Comparison of ENCODE assay signal across 31 cellular contexts in the genomic region with DNA sequence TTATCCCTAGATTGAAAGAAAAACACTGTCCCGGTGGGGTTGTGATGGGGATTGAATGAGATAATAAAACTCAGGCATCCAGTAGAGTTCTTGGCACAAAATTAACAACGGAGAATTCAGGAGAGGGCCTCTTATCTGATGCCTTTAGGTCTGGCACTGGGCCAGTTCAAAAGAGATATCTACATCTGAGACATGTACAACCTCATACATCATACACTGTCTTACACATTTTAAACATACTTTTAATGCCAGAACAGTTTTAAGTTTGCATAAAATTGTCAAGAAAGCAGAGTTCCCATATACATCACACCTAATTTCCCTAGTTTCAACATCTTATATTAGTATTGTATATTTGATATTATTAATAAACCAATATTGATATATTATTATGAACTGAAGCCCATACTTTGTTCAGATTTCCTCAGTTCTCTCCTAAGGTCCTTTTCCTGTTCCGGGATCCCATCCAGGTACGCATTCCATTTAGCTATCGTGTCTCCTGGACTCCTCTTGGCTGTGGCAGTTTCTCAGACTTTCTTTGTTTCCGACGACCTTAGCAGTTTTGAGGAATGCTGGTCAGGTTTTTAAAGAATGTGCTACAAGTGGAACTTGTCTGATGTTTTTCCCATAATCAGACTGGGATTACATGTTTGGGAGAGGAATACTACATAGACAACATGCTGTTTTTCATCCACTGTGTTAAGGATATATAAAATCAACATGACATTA. TPM values are rescaled to one million over a fixed set of nuclear protein-coding genes. Genes with fewer than 3 reads are reported as not detected.
DNase-seq lines count a peak whose midpoint lies in the region; ATAC-seq and TF ChIP-seq lines count a peak whose summit lies in the region.
"Had no signal": no experiment of that assay in that cellular context is flagged by ENCODE, and none has a peak within 500 bp of the region (broad histone marks: within the 10 kb centered on the region; RNA-seq: fewer than 3 reads in every experiment).

No MANE protein-coding gene starts in this region.

- intact Hi-C loops in PC-3 (cut with micrococcal nuclease), result no loop called here
- intact Hi-C loops in mammary epithelial cell (cut with micrococcal nuclease), result no loop called here
- intact Hi-C loops in gastrocnemius medialis (cut with DNase I; ENCODE audit: low total_unique reads), result no loop called here
- intact Hi-C loops in ovary (cut with DNase I), result no loop called here

- H3K79me2 ChIP-seq in PC-3 (ENCODE audit: low read length), result no peaks in the 10 kb centered on the region
- no peaks in the 10 kb centered on the region for H3K79me2 ChIP-seq in mammary epithelial cell (ENCODE audit: insufficient read depth, low read length)

- no peaks in the 10 kb centered on the region for H3K9me2 ChIP-seq in PC-3 (replicated peaks; ENCODE audit: low read length)

- TF ChIP-seq POLR2A in gastrocnemius medialis (IDR thresholded peaks at IDR 0.05) (no peak), ovary (IDR thresholded peaks at IDR 0.05) (no peak)

- ATAC-seq in PC-3, result peak; percentile 84
- no peak for ATAC-seq in gastrocnemius medialis
- ATAC-seq: GM12878; left ventricle myocardium superior; stimulated activated naive CD8-positive, alpha-beta T cell treated with anti-CD3 and anti-CD28 coated beads, Interleukin-15, amount 100 ng/mL, for 72 hours; T-helper 17 cell had no signal

- H4K20me1 ChIP-seq in PC-3 (ENCODE audit: low read length) (no peaks in the 10 kb centered on the region), mammary epithelial cell (ENCODE audit: insufficient read depth, low read length) (no peaks in the 10 kb centered on the region)

- POLR2A ChIA-PET in PC-3 (lab: Charles Lee; ENCODE audit: unreplicated experiment), result no interaction called here

- no TSS peak for BruUV-seq in PC-3 (replicated peaks; lab: Mats Ljungman, UMichigan)
- BruUV-seq in mammary epithelial cell (replicated peaks; lab: Mats Ljungman, UMichigan), result no TSS peak

- dilution Hi-C loops in mammary epithelial cell (cut with HindIII; ENCODE audit: low sequenced_read_pairs), result no loop called here

- CTCF ChIA-PET in PC-3 (lab: Charles Lee), result no interaction called here
- CTCF ChIA-PET in mammary epithelial cell (lab: Charles Lee; ENCODE audit: low non-redundant PET), result interaction anchor here (0.5 kb wide), 1 partner anchor 1556 kb away, joined by 4 read pairs; no protein-coding TSS in a partner anchor

- in situ Hi-C loops in mammary epithelial cell (cut with MboI; ENCODE audit: low sequenced_read_pairs in 2 of 2) (no loop called here), gastrocnemius medialis (cut with MboI; ENCODE audit: low sequenced_read_pairs in 4 of 4) (no loop called here)

- no peaks in the 10 kb centered on the region for H3K27me3 ChIP-seq in PC-3 (ENCODE audit: low read length)
- H3K27me3 ChIP-seq in mammary epithelial cell (ENCODE audit: insufficient read depth, low read length), result no peaks in the 10 kb centered on the region
- H3K27me3 ChIP-seq in gastrocnemius medialis, result no peaks in the 10 kb centered on the region
- H3K27me3 ChIP-seq in ovary, result no peaks in the 10 kb centered on the region
- H3K27me3 ChIP-seq: neural progenitor cell had no signal

- peaks cover 14% of the 10 kb centered on the region for H3K4me1 ChIP-seq in PC-3 (ENCODE audit: insufficient read depth, low read length)
- peaks cover 24% of the 10 kb centered on the region for H3K4me1 ChIP-seq in mammary epithelial cell (ENCODE audit: insufficient read depth, low read length)
- no peaks in the 10 kb centered on the region for H3K4me1 ChIP-seq in gastrocnemius medialis
- H3K4me1 ChIP-seq in ovary (ENCODE audit: insufficient read depth), result no peaks in the 10 kb centered on the region
- H3K4me1 ChIP-seq: neural progenitor cell had no signal

- H3K27ac ChIP-seq in PC-3 (ENCODE audit: low read length) (no peak overlapping the region), mammary epithelial cell (ENCODE audit: insufficient read depth, low read depth, low read length) (peak overlapping the region; percentile 47), gastrocnemius medialis (no peak overlapping the region), ovary (no peak overlapping the region)
- H3K27ac ChIP-seq: GM23248, neural progenitor cell, VCaP had no signal

- no peaks in the 10 kb centered on the region for H3F3A ChIP-seq in PC-3 (ENCODE audit: low read length, unreplicated experiment)

- peak; percentile 5 for DNase-seq in 8988T
- peak; percentile 86 for DNase-seq in PC-3
- DNase-seq in mammary epithelial cell, result peak; percentile 66
- peak; percentile 71 for DNase-seq in islet precursor cell
- no peak for DNase-seq in iPS-NIHi7 (ENCODE audit: extremely low spot score)
- DNase-seq in gastrocnemius medialis, result no peak
- DNase-seq in iPS-NIHi11 (ENCODE audit: low spot score), result no peak
- DNase-seq in ovary, result no peak
- DNase-seq: ACHN; activated CD4-positive, alpha-beta T cell treated with anti-CD3 and anti-CD28 coated beads, Interleukin-2, amount 10 ng/mL, durations not matched to agents 7 days and 5 days; activated CD8-positive, alpha-beta memory T cell treated with anti-CD3 and anti-CD28 coated beads, Interleukin-2, amount 50 U/mL, for 4 hours; C1 segment of cervical spinal cord; GM23248; left ventricle myocardium superior; NCI-H1436 treated with DMSO at 0.1 percent for 48 hours; NCI-H2171; NCI-H526 treated with DMSO at 0.1 percent for 48 hours; SIG-M5; stimulated activated CD4-positive, alpha-beta T cell treated with anti-CD3 and anti-CD28 coated beads, Interleukin-4, amount 100 ng/mL, for 1 hour; stimulated activated naive CD8-positive, alpha-beta T cell treated with anti-CD3 and anti-CD28 coated beads, Interleukin-15, amount 100 ng/mL, for 72 hours; T-helper 17 cell had no signal

- 21% methylated on average over 7 of the region's 7 CpGs for WGBS in mammary epithelial cell (ENCODE audit: low coverage, missing lambda C conversion rate)
- WGBS in ovary, 3 donors, result 41 to 54% (median 51%) methylated on average over 7 of the region's 7 CpGs

- H3K9me3 ChIP-seq in PC-3 (ENCODE audit: low read length) (no peaks in the 10 kb centered on the region), mammary epithelial cell (replicated peaks; ENCODE audit: insufficient read depth, low read length) (no peaks in the 10 kb centered on the region), gastrocnemius medialis (no peaks in the 10 kb centered on the region), ovary (peaks cover 0 to 2% of the 10 kb centered on the region in 2 donors)

- H3K36me3 ChIP-seq in PC-3 (ENCODE audit: low read depth, low read length) (no peaks in the 10 kb centered on the region), mammary epithelial cell (ENCODE audit: insufficient read depth, low read length) (no peaks in the 10 kb centered on the region), gastrocnemius medialis (no peaks in the 10 kb centered on the region), ovary (no peaks in the 10 kb centered on the region)
- H3K36me3 ChIP-seq: neural progenitor cell had no signal

- H2AFZ ChIP-seq in PC-3 (ENCODE audit: low read length) (no peak overlapping the region), mammary epithelial cell (ENCODE audit: low read depth, low read length) (peak overlapping the region; percentile 65)
- H2AFZ ChIP-seq: GM23248, neural progenitor cell had no signal

- H3K4me3 ChIP-seq in PC-3 (ENCODE audit: low read length) (no peak overlapping the region), mammary epithelial cell (replicated peaks in 1 of 3; ENCODE audit: insufficient read depth in 1 of 3, low read depth in 2 of 3, low read length in 3 of 3) (no peak overlapping the region), gastrocnemius medialis (no peak overlapping the region), ovary (no peak overlapping the region)
- H3K4me3 ChIP-seq: GM12878, GM23248, neural progenitor cell had no signal

- H3K9ac ChIP-seq in PC-3 (ENCODE audit: low read length), result no peak overlapping the region
- no peak overlapping the region for H3K9ac ChIP-seq in mammary epithelial cell (ENCODE audit: insufficient read depth, low read length)
- H3K9ac ChIP-seq: GM23248, neural progenitor cell had no signal

- H3K4me2 ChIP-seq in PC-3 (ENCODE audit: low read length) (peak overlapping the region; percentile 9; the same call in 1 of the 2 replicates), mammary epithelial cell (ENCODE audit: insufficient read depth, low read depth, low read length) (peak overlapping the region; percentile 63)
- H3K4me2 ChIP-seq: neural progenitor cell had no signal

- no peak for TF ChIP-seq EP300 in ovary (IDR thresholded peaks at IDR 0.05)

- TF ChIP-seq CTCF in PC-3 (conservative IDR thresholded peaks at IDR 0.05; ENCODE audit: low read depth, low read length) (no peak), mammary epithelial cell (conservative IDR thresholded peaks at IDR 0.05 in 1 of 2, IDR thresholded peaks at IDR 0.05 in 1 of 2; ENCODE audit: extremely low read depth in 1 of 2, insufficient read depth in 1 of 2, low read depth in 1 of 2, low read length in 2 of 2) (no peak), gastrocnemius medialis (IDR thresholded peaks at IDR 0.05 in 4 of 5, conservative IDR thresholded peaks at IDR 0.05 in 1 of 5) (no peak), ovary (IDR thresholded peaks at IDR 0.05) (no peak)

RNA-seq across cellular contexts. Expression of gene NXPH2, which starts 27.8 kb away (rescaled TPM):
- total RNA-seq in PC-3 (2014; rRNA removed), result not detected in 2 replicates
- not detected for total RNA-seq in mammary epithelial cell
- polyA plus RNA-seq in mammary epithelial cell, result 0.76 TPM
- polyA minus RNA-seq in mammary epithelial cell, result not detected
- total RNA-seq in gastrocnemius medialis, result not detected
- 10 to 100 TPM in 1 of 7 donors, 1 to 10 TPM in 6; 1.2 to 10.0 (median 2.5) TPM for total RNA-seq in ovary
- 1 to 10 TPM in 1 of 2 donors, under 1 TPM in 1; 0.67 to 3.2 TPM for polyA plus RNA-seq in ovary
- total RNA-seq: activated CD4-positive, alpha-beta T cell treated with anti-CD3 and anti-CD28 coated beads, Interleukin-2, amount 10 ng/mL, durations not matched to agents 7 days and 5 days; cardiac septum; dermis microvascular lymphatic vessel endothelial cell; glomerular endothelial cell; GM12878; GM23248; left ventricle myocardium superior; mucosa of gallbladder; pulmonary artery endothelial cell; T-helper 17 cell had no signal
- polyA plus RNA-seq: esophagus, GM12878, GM23248, urinary bladder had no signal

Comparison
In these comparisons a context has a peak if more than half of its experiments do, and no peak if none do; other contexts are left out.
1. DNase-seq: peak in 8988T (single experiment), PC-3 (single experiment), mammary epithelial cell (single experiment) and islet precursor cell (single experiment); none in iPS-NIHi7 (single experiment), gastrocnemius medialis (0 of 2), iPS-NIHi11 (single experiment) and ovary (0 of 5).